Comparison of ENCODE assay signal across 23 cellular contexts in genomic region chr14:50471838-50472465, GRCh38.
"Had no signal": no experiment of that assay in that cellular context is flagged by ENCODE, and none has a peak within 500 bp of the region (broad histone marks: within the 10 kb centered on the region; RNA-seq: fewer than 3 reads in every experiment).

No MANE protein-coding gene starts in this region.

- H3K27me3 Mint-ChIP-seq: activated CD4-positive, alpha-beta memory T cell treated with anti-CD3 and anti-CD28 coated beads for 36 hours; activated CD4-positive, alpha-beta T cell treated with anti-CD3 and anti-CD28 coated beads, Interleukin-2, amount 10 ng/mL, durations not matched to agents 7 days and 5 days; activated naive CD8-positive, alpha-beta T cell treated with anti-CD3 and anti-CD28 coated beads, Interleukin-2, amount 50 U/mL, for 24 hours had no signal

- H3K4me3 Mint-ChIP-seq: activated CD4-positive, alpha-beta memory T cell treated with anti-CD3 and anti-CD28 coated beads for 36 hours; activated CD4-positive, alpha-beta T cell treated with anti-CD3 and anti-CD28 coated beads, Interleukin-2, amount 10 ng/mL, durations not matched to agents 7 days and 5 days; activated naive CD8-positive, alpha-beta T cell treated with anti-CD3 and anti-CD28 coated beads, Interleukin-2, amount 50 U/mL, for 24 hours; activated T-cell treated with anti-CD3 and anti-CD28 coated beads, Interleukin-2, amount 50 U/mL, for 4 hours had no signal

- H3K27me3 ChIP-seq: brain microvascular endothelial cell, cardiac muscle cell had no signal

- DNase-seq: activated CD4-positive, alpha-beta memory T cell treated with anti-CD3 and anti-CD28 coated beads for 36 hours; activated CD4-positive, alpha-beta T cell treated with anti-CD3 and anti-CD28 coated beads, Interleukin-2, amount 10 ng/mL, durations not matched to agents 7 days and 5 days; activated CD4-positive, CD25-positive, alpha-beta regulatory T cell; activated CD8-positive, alpha-beta memory T cell treated with anti-CD3 and anti-CD28 coated beads for 24 hours; activated effector memory CD4-positive, alpha-beta T cell treated with anti-CD3 and anti-CD28 coated beads, Interleukin-2, amount 50 U/mL, for 16 hours; activated naive CD4-positive, alpha-beta T cell treated with Interleukin-2 at 50 U/mL for 16 hours; activated naive CD8-positive, alpha-beta T cell treated with anti-CD3 and anti-CD28 coated beads, Interleukin-2, amount 50 U/mL, for 24 hours; activated T-cell treated with anti-CD3 and anti-CD28 coated beads, Interleukin-2, amount 50 U/mL, for 4 hours; brain microvascular endothelial cell; NCI-H1092; NCI-H1417; NCI-H1930; NCI-H2171; NCI-H2227 treated with DMSO at 0.1 percent for 48 hours; NCI-H526; NCI-H82; RPMI8226; T-helper 1 cell had no signal

- H3K4me3 ChIP-seq: cardiac muscle cell, SK-N-MC had no signal

- H3K4me1 Mint-ChIP-seq: activated naive CD8-positive, alpha-beta T cell treated with anti-CD3 and anti-CD28 coated beads, Interleukin-2, amount 50 U/mL, for 24 hours had no signal

- H3K27ac ChIP-seq: brain microvascular endothelial cell, cardiac muscle cell, SK-N-MC, VCaP had no signal

- ATAC-seq: activated naive CD8-positive, alpha-beta T cell treated with anti-CD3 and anti-CD28 coated beads, Interleukin-2, amount 50 U/mL, for 24 hours; activated T-cell treated with anti-CD3 and anti-CD28 coated beads, Interleukin-2, amount 50 U/mL, for 4 hours; Panc1; Right ventricle myocardium inferior had no signal

- H3K27ac Mint-ChIP-seq: activated CD4-positive, alpha-beta memory T cell treated with anti-CD3 and anti-CD28 coated beads for 36 hours; activated CD4-positive, alpha-beta T cell treated with anti-CD3 and anti-CD28 coated beads, Interleukin-2, amount 10 ng/mL, durations not matched to agents 7 days and 5 days; activated naive CD8-positive, alpha-beta T cell treated with anti-CD3 and anti-CD28 coated beads, Interleukin-2, amount 50 U/mL, for 24 hours had no signal
